In the genomic region with DNA sequence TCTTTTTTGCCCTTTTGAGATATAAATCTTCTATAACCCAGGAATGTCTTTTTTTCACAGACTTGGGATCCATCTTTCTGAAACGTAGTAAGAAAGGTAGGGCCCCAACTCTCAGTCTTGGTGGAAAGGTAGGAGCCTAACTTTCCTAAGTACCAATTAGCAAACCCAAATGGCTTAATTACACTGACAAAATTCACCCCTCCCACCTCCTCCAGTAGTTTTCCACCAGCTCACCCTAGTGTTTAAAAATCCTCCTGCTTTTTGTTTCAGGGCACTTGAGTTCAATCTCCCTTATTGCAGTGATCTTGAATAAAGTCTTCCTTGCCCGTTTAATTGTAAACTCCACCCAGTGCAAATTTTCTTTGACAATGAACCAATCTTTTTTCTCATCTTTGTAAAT, we compare ENCODE assay signal across 24 cellular contexts.
"Had no signal": no experiment of that assay in that cellular context is flagged by ENCODE, and none has a peak within 500 bp of the region (broad histone marks: within the 10 kb centered on the region; RNA-seq: fewer than 3 reads in every experiment).

No MANE protein-coding gene starts in this region.

- H3K27me3 ChIP-seq: foreskin keratinocyte, heart left ventricle, neutrophil, right lobe of liver, testis, transverse colon had no signal

- H3K27ac ChIP-seq: foreskin keratinocyte, heart left ventricle, neutrophil, right lobe of liver, testis, transverse colon, WERI-Rb-1 had no signal

- H3K36me3 Mint-ChIP-seq: natural killer cell treated with Interleukin-12 subunit alpha and Interleukin-12 subunit beta and Interleukin-15 and Interleukin-18, amount 100 ng/mL, for 72 hours had no signal

- H3K9me3 Mint-ChIP-seq: activated CD4-positive, alpha-beta memory T cell treated with anti-CD3 and anti-CD28 coated beads, Interleukin-2, amount 10 ng/mL, durations not matched to agents 7 days and 5 days; activated CD4-positive, alpha-beta T cell treated with anti-CD3 and anti-CD28 coated beads, Interleukin-2, amount 10 ng/mL, durations not matched to agents 7 days and 5 days; activated T-cell treated with anti-CD3 and anti-CD28 coated beads, Interleukin-2, amount 50 U/mL, for 24 hours had no signal

- H3K9me3 ChIP-seq: heart left ventricle, neutrophil, right lobe of liver, testis, transverse colon had no signal

- H3K4me3 ChIP-seq: heart left ventricle, right lobe of liver, testis, transverse colon had no signal

- H3K27me3 Mint-ChIP-seq: activated CD4-positive, alpha-beta memory T cell treated with anti-CD3 and anti-CD28 coated beads, Interleukin-2, amount 10 ng/mL, durations not matched to agents 7 days and 5 days; activated T-cell treated with anti-CD3 and anti-CD28 coated beads, Interleukin-2, amount 50 U/mL, for 24 hours; natural killer cell treated with Interleukin-12 subunit alpha and Interleukin-12 subunit beta and Interleukin-15 and Interleukin-18, amount 100 ng/mL, for 72 hours had no signal

- H3K36me3 ChIP-seq: heart left ventricle, neutrophil, right lobe of liver, transverse colon, WERI-Rb-1 had no signal

- H3K4me3 Mint-ChIP-seq: activated CD4-positive, alpha-beta memory T cell treated with anti-CD3 and anti-CD28 coated beads, Interleukin-2, amount 10 ng/mL, durations not matched to agents 7 days and 5 days; activated CD4-positive, alpha-beta T cell treated with anti-CD3 and anti-CD28 coated beads, Interleukin-2, amount 10 ng/mL, durations not matched to agents 7 days and 5 days; activated T-cell treated with anti-CD3 and anti-CD28 coated beads, Interleukin-2, amount 50 U/mL, for 24 hours; natural killer cell treated with Interleukin-12 subunit alpha and Interleukin-12 subunit beta and Interleukin-15 and Interleukin-18, amount 100 ng/mL, for 72 hours; T-helper 17 cell had no signal

- H3K27ac Mint-ChIP-seq: activated CD4-positive, alpha-beta memory T cell treated with anti-CD3 and anti-CD28 coated beads, Interleukin-2, amount 10 ng/mL, durations not matched to agents 7 days and 5 days; activated CD4-positive, alpha-beta T cell treated with anti-CD3 and anti-CD28 coated beads, Interleukin-2, amount 10 ng/mL, durations not matched to agents 7 days and 5 days; activated T-cell treated with anti-CD3 and anti-CD28 coated beads, Interleukin-2, amount 50 U/mL, for 24 hours; natural killer cell treated with Interleukin-12 subunit alpha and Interleukin-12 subunit beta and Interleukin-15 and Interleukin-18, amount 100 ng/mL, for 72 hours; T-helper 17 cell had no signal

- DNase-seq: activated CD4-positive, alpha-beta memory T cell treated with anti-CD3 and anti-CD28 coated beads, Interleukin-2, amount 10 ng/mL, durations not matched to agents 7 days and 5 days; activated CD4-positive, alpha-beta T cell treated with anti-CD3 and anti-CD28 coated beads for 1 hour; activated CD4-positive, alpha-beta T cell treated with anti-CD3 and anti-CD28 coated beads, Interleukin-2, amount 10 ng/mL, durations not matched to agents 7 days and 5 days; activated CD8-positive, alpha-beta memory T cell treated with anti-CD3 and anti-CD28 coated beads, Interleukin-2, amount 50 U/mL, for 48 hours; activated gamma-delta T cell; activated naive CD4-positive, alpha-beta T cell treated with anti-CD3 and anti-CD28 coated beads, Interleukin-2, amount 50 U/mL, for 16 hours; activated T-cell treated with anti-CD3 and anti-CD28 coated beads, Interleukin-2, amount 50 U/mL, for 24 hours; amniotic stem cell; central memory CD4-positive, alpha-beta T cell; foreskin keratinocyte; heart left ventricle; hypothalamus; midbrain; right lobe of liver; stimulated activated CD4-positive, alpha-beta T cell treated with anti-CD3 and anti-CD28 coated beads, Interleukin-4, amount 100 ng/mL, for 1 hour; stimulated activated naive CD8-positive, alpha-beta T cell treated with anti-CD3 and anti-CD28 coated beads, Interleukin-15, Interleukin-2, amounts not matched to agents 100 U/mL and 50 U/mL, for 24 hours; T-helper 17 cell; T1000; testis; transverse colon; WERI-Rb-1 had no signal

- H3K4me1 ChIP-seq: foreskin keratinocyte, right lobe of liver, testis, transverse colon had no signal

- ATAC-seq: esophagus mucosa; foreskin keratinocyte; heart left ventricle; natural killer cell treated with Interleukin-12 subunit alpha and Interleukin-12 subunit beta and Interleukin-15 and Interleukin-18, amount 100 ng/mL, for 72 hours; right lobe of liver; stimulated activated naive CD8-positive, alpha-beta T cell treated with anti-CD3 and anti-CD28 coated beads, Interleukin-15, Interleukin-2, amounts not matched to agents 100 U/mL and 50 U/mL, for 24 hours; T-helper 17 cell had no signal

- H3K4me1 Mint-ChIP-seq: activated CD4-positive, alpha-beta memory T cell treated with anti-CD3 and anti-CD28 coated beads, Interleukin-2, amount 10 ng/mL, durations not matched to agents 7 days and 5 days; activated CD4-positive, alpha-beta T cell treated with anti-CD3 and anti-CD28 coated beads, Interleukin-2, amount 10 ng/mL, durations not matched to agents 7 days and 5 days; T-helper 17 cell had no signal
